8 cellular contexts compared by ENCODE assay signal in genomic region chr14:103332143-103332919, GRCh38. TPM values are rescaled to one million over a fixed set of nuclear protein-coding genes. Genes with fewer than 3 reads are reported as not detected.
DNase-seq lines count a peak whose midpoint lies in the region; ATAC-seq and TF ChIP-seq lines count a peak whose summit lies in the region.

No MANE protein-coding gene starts in this region.

- no peak for TF ChIP-seq CTCF in OCI-LY7 (conservative IDR thresholded peaks at IDR 0.05; ENCODE audit: low read length)
- no peak for TF ChIP-seq CTCF in epithelial cell of esophagus (IDR thresholded peaks at IDR 0.05; ENCODE audit: insufficient read depth, low read depth, low read length, missing control alignments)
- TF ChIP-seq CTCF in sigmoid colon (IDR thresholded peaks at IDR 0.05): no peak

- CTCF ChIA-PET in OCI-LY7 (lab: Charles Lee; ENCODE audit: unreplicated experiment): no interaction called here

- ATAC-seq in HG03175 (IDR thresholded peaks at IDR 0.05; ENCODE audit: unreplicated experiment) (no peak), HG03045 (IDR thresholded peaks at IDR 0.05; ENCODE audit: unreplicated experiment) (no peak), GM18858 (IDR thresholded peaks at IDR 0.05; ENCODE audit: unreplicated experiment) (no peak)

- TF ChIP-seq POLR2A in sigmoid colon (IDR thresholded peaks at IDR 0.05): no peak

- H3K9me3 ChIP-seq in HAP-1: no peaks in the 10 kb centered on the region
- no peaks in the 10 kb centered on the region for H3K9me3 ChIP-seq in OCI-LY7 (ENCODE audit: low read length)
- H3K9me3 ChIP-seq in sigmoid colon: no peaks in the 10 kb centered on the region

- 62 to 83% methylated on average over 9 of the region's 9 CpGs for WGBS in sigmoid colon, 2 donors

- H3K27me3 ChIP-seq in HAP-1 (ENCODE audit: low read depth) (no peaks in the 10 kb centered on the region), sigmoid colon (no peaks in the 10 kb centered on the region)

- POLR2A ChIA-PET in OCI-LY7 (lab: Charles Lee): interaction anchor here (0.6 to 1.1 kb wide), 3 partner anchors 60 to 747 kb away, joined by 3 to 8 read pairs (median 7); no protein-coding TSS in a partner anchor

- H3K9me2 ChIP-seq in OCI-LY7 (ENCODE audit: insufficient read depth, low read length): no peaks in the 10 kb centered on the region

- H3K4me2 ChIP-seq in OCI-LY7 (ENCODE audit: low read length): peak overlapping the region; percentile 98

- intact Hi-C loops in OCI-LY7 (cut with micrococcal nuclease; ENCODE audit: unreplicated experiment) (no loop called here), sigmoid colon (cut with DNase I) (loop anchor here (10.0 kb wide), 1 partner anchor 162 kb away; no protein-coding TSS in a partner anchor)

- H3K27ac ChIP-seq in OCI-LY7 (ENCODE audit: low read depth, low read length, poor library complexity, severe bottlenecking): peak overlapping the region; percentile 18
- peak overlapping the region; percentile 99 to 100 (median 100) for H3K27ac ChIP-seq in sigmoid colon

- no TSS peak for BruUV-seq in OCI-LY7 (replicated peaks; lab: Mats Ljungman, UMichigan)

- H3K4me3 ChIP-seq in HAP-1: peak overlapping the region; percentile 72
- H3K4me3 ChIP-seq in OCI-LY7 (ENCODE audit: low read depth, low read length, poor library complexity, severe bottlenecking): peak overlapping the region; percentile 10
- H3K4me3 ChIP-seq in epithelial cell of esophagus (ENCODE audit: low read length): peak overlapping the region; percentile 82
- no peak overlapping the region for H3K4me3 ChIP-seq in sigmoid colon

- H3K79me2 ChIP-seq in OCI-LY7 (ENCODE audit: insufficient read depth, low read depth, low read length): peaks cover 38% of the 10 kb centered on the region

- H3K36me3 ChIP-seq in HAP-1 (replicated peaks) (peaks cover 29% of the 10 kb centered on the region), OCI-LY7 (ENCODE audit: insufficient read depth, low read length) (peaks cover 26% of the 10 kb centered on the region), sigmoid colon (peaks cover 18 to 21% (median 19%) of the 10 kb centered on the region in 4 donors)

- TF ChIP-seq EP300 in sigmoid colon (IDR thresholded peaks at IDR 0.05): no peak

- H2AFZ ChIP-seq in OCI-LY7 (ENCODE audit: low read length): no peak overlapping the region

- DNase-seq in HAP-1 (ENCODE audit: low spot score in 2 of 2): peak in 1 of 2 experiments; percentile 29
- peak; percentile 24 for DNase-seq in OCI-LY7 (ENCODE audit: low spot score)
- no peak for DNase-seq in epithelial cell of esophagus (ENCODE audit: low read depth)
- DNase-seq in sigmoid colon: no peak
- no peak for DNase-seq in HuH-7 (ENCODE audit: low spot score)

- H4K20me1 ChIP-seq in OCI-LY7 (ENCODE audit: insufficient read depth, low read length): peaks cover 19% of the 10 kb centered on the region

- peaks cover 23% of the 10 kb centered on the region for H3K4me1 ChIP-seq in HAP-1
- H3K4me1 ChIP-seq in OCI-LY7 (ENCODE audit: insufficient read depth, low read length, poor library complexity, severe bottlenecking): peaks cover 43% of the 10 kb centered on the region
- peaks cover 0 to 30% (median 25%) of the 10 kb centered on the region in 4 donors for H3K4me1 ChIP-seq in sigmoid colon

- in situ Hi-C loops in HAP-1 (cut with MboI; ENCODE audit: low sequenced_read_pairs): no loop called here

RNA-seq across cellular contexts. Expression of gene EIF5, which starts 1.7 kb away (rescaled TPM):
- 171 and 237 TPM in 2 replicates for total RNA-seq in OCI-LY7 (2014; rRNA removed; shearing (Covaris generic))
- 274 and 292 TPM in 2 replicates for total RNA-seq in OCI-LY7 (2022)
- 100 to 1,000 TPM; 170 to 305 (median 215) TPM for total RNA-seq in sigmoid colon
- 100 to 1,000 TPM in 1 of 3 donors, 10 to 100 TPM in 2; 70.3 to 138 (median 87.2) TPM for polyA plus RNA-seq in sigmoid colon

RNA-seq across cellular contexts. Expression of gene MARK3, which starts 52.9 kb away (rescaled TPM):
- 70.8 and 72.7 TPM in 2 replicates for total RNA-seq in OCI-LY7 (2014; rRNA removed; shearing (Covaris generic))
- 83.6 and 89.0 TPM in 2 replicates for total RNA-seq in OCI-LY7 (2022)
- 100 to 1,000 TPM in 2 of 4 donors, 10 to 100 TPM in 2; 66.7 to 104 (median 87.0) TPM for total RNA-seq in sigmoid colon
- 10 to 100 TPM; 21.6 to 41.8 (median 25.4) TPM for polyA plus RNA-seq in sigmoid colon

Comparison
In these comparisons a context has a peak if more than half of its experiments do, and no peak if none do; other contexts are left out.
1. H3K4me3 ChIP-seq: peak in HAP-1 (single experiment), OCI-LY7 (single experiment) and epithelial cell of esophagus (single experiment); none in sigmoid colon (0 of 4).